Comparison of ENCODE assay signal across 33 cellular contexts in the genomic region with DNA sequence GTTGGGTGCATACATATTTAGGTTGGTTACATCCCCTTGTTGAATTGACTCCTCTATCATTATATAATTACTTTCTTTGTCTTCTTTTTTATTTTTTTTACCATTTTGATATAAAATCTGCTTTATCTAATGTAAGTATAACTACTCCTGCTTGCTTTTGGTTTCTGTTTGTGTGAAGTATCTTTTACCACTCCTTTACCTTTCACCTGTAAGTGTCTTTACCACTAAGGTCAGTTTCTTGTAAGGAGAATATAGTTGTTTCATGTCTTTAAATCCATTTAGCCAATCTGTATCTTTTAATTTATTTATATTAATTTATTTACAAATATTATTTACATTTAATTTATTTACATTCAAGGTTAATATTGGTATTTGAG. TPM values are rescaled to one million over a fixed set of nuclear protein-coding genes. Genes with fewer than 3 reads are reported as not detected.
A peak's percentile ranks its signal among the peaks of the same experiment; 100 is the strongest.
DNase-seq lines count a peak whose midpoint lies in the region; ATAC-seq, FAIRE-seq and TF ChIP-seq lines count a peak whose summit lies in the region.
"Had no signal": no experiment of that assay in that cellular context is flagged by ENCODE, and none has a peak within 500 bp of the region (broad histone marks: within the 10 kb centered on the region; RNA-seq: fewer than 3 reads in every experiment).

No MANE protein-coding gene starts in this region.

- no peak overlapping the region for H3K4me3 ChIP-seq in osteoblast (ENCODE audit: insufficient read depth, low read length)
- H3K4me3 ChIP-seq in colonic mucosa, result no peak overlapping the region
- H3K4me3 ChIP-seq: body of pancreas, esophagus muscularis mucosa, MG63, right atrium auricular region, smooth muscle cell, suprapubic skin had no signal

- no peak for TF ChIP-seq CTCF in osteoblast (IDR thresholded peaks at IDR 0.05; ENCODE audit: extremely low read depth, low read depth, low read length)
- no peak for TF ChIP-seq CTCF in colonic mucosa (IDR thresholded peaks at IDR 0.05)

- H4K20me1 ChIP-seq in osteoblast (ENCODE audit: insufficient read depth, low read length), result no peaks in the 10 kb centered on the region

- no peak for DNase-seq in osteoblast (ENCODE audit: insufficient read length, low spot score, missing footprints)
- DNase-seq in colonic mucosa, result no peak
- no peak for DNase-seq in NCI-H1930 (lab: John Stamatoyannopoulos, UW)
- DNase-seq in GM19239 (ENCODE audit: insufficient read length, low spot score), result no peak
- DNase-seq: activated CD8-positive, alpha-beta T cell treated with anti-CD3 and anti-CD28 coated beads for 36 hours; activated naive CD4-positive, alpha-beta T cell treated with anti-CD3 and anti-CD28 coated beads, Interleukin-2, amount 50 U/mL, for 16 hours; DND-41; GF-D8; head of caudate nucleus; islet precursor cell; left ventricle myocardium superior; MG63; NCI-H2081; posterior cingulate gyrus; SHP77; stimulated activated naive CD4-positive, alpha-beta T cell treated with Interleukin-2 at 50 U/mL for 16 hours had no signal

- H3K4me2 ChIP-seq in osteoblast (ENCODE audit: insufficient read depth, low read length), result no peak overlapping the region
- H3K4me2 ChIP-seq: KMS-11, smooth muscle cell had no signal

- H3K9me3 ChIP-seq in osteoblast (ENCODE audit: low read depth, low read length) (no peaks in the 10 kb centered on the region), colonic mucosa (no peaks in the 10 kb centered on the region)
- H3K9me3 ChIP-seq: body of pancreas, esophagus muscularis mucosa, MG63, suprapubic skin had no signal

- H2AFZ ChIP-seq in osteoblast (ENCODE audit: low read length), result peak overlapping the region; percentile 60

- no peaks in the 10 kb centered on the region for H3K27me3 ChIP-seq in osteoblast (ENCODE audit: insufficient read depth, low read length)
- H3K27me3 ChIP-seq in colonic mucosa, result no peaks in the 10 kb centered on the region
- H3K27me3 ChIP-seq: body of pancreas, esophagus muscularis mucosa, MG63, right atrium auricular region, suprapubic skin had no signal

- ATAC-seq in GM18867 (IDR thresholded peaks at IDR 0.05; ENCODE audit: unreplicated experiment) (peak; percentile 46), GM21723 (IDR thresholded peaks at IDR 0.05; ENCODE audit: unreplicated experiment) (peak; percentile 46), HG03571 (IDR thresholded peaks at IDR 0.05; ENCODE audit: unreplicated experiment) (peak; percentile 28), HG03457 (IDR thresholded peaks at IDR 0.05; ENCODE audit: unreplicated experiment) (no peak)
- ATAC-seq: left ventricle myocardium superior, Panc1 had no signal

- H3K27ac ChIP-seq in osteoblast (ENCODE audit: low read depth, low read length) (no peak overlapping the region), colonic mucosa (no peak overlapping the region)
- H3K27ac ChIP-seq: body of pancreas, esophagus muscularis mucosa, KMS-11, right atrium auricular region, suprapubic skin had no signal

- no peak for FAIRE-seq in GM19239 (lab: Jason Lieb, UNC)
- FAIRE-seq: D721Med had no signal

- no peaks in the 10 kb centered on the region for H3K79me2 ChIP-seq in osteoblast (ENCODE audit: insufficient read depth, low read length)

- intact Hi-C loops in colonic mucosa (cut with DNase I), result no loop called here

- peaks cover 9% of the 10 kb centered on the region for H3K4me1 ChIP-seq in osteoblast (ENCODE audit: insufficient read depth, low read length)
- no peaks in the 10 kb centered on the region for H3K4me1 ChIP-seq in colonic mucosa
- H3K4me1 ChIP-seq: body of pancreas, esophagus muscularis mucosa, right atrium auricular region, suprapubic skin had no signal

- H3K9ac ChIP-seq in colonic mucosa (ENCODE audit: low read depth in 2 of 2, low read length in 2 of 2), result no peak overlapping the region
- H3K9ac ChIP-seq: KMS-11 had no signal

- no peaks in the 10 kb centered on the region for H3K36me3 ChIP-seq in osteoblast (ENCODE audit: insufficient read depth, low read length)
- no peaks in the 10 kb centered on the region for H3K36me3 ChIP-seq in colonic mucosa
- H3K36me3 ChIP-seq: esophagus muscularis mucosa, MG63, right atrium auricular region, suprapubic skin had no signal

RNA-seq across cellular contexts. Expression of gene INSL4, which starts 33.0 kb away (rescaled TPM):
- total RNA-seq in osteoblast (not detected in 2 replicates), colonic mucosa (not detected)
- total RNA-seq: activated CD8-positive, alpha-beta T cell treated with anti-CD3 and anti-CD28 coated beads for 36 hours; activated T-helper 17 cell treated with anti-CD3 and anti-CD28 coated beads, Interleukin-2, amount 50 U/mL, for 72 hours; body of pancreas; CD4-positive, CD25-positive, alpha-beta regulatory T cell; dermis microvascular lymphatic vessel endothelial cell; esophagus muscularis mucosa; left ventricle myocardium superior; mesenteric fat pad; right atrium auricular region; suprapubic skin; ureter had no signal

RNA-seq across cellular contexts. Expression of gene RLN2, which starts 40.3 kb away (rescaled TPM):
- total RNA-seq in osteoblast (not detected in 2 replicates), colonic mucosa (under 1 TPM; 0.48 to 0.74 TPM)
- total RNA-seq: body of pancreas, esophagus muscularis mucosa, left ventricle myocardium superior, mesenteric fat pad, suprapubic skin had no signal
